Comparison of ENCODE assay signal across 2 cellular contexts in genomic region chr2:234690569-234691225, GRCh38.
TF ChIP-seq lines count a peak whose summit lies in the region.

No MANE protein-coding gene starts in this region.

TF ChIP-seq in endothelial cell of umbilical vein, 7 proteins besides CTCF, POLR2A, EP300 and RAD21:
- TF ChIP-seq POLR2AphosphoS5 (IDR thresholded peaks at IDR 0.05; ENCODE audit: insufficient read depth, low read depth, low read length), result peak; percentile 42
- no peak for TF ChIP-seq MYC (IDR thresholded peaks at IDR 0.05; ENCODE audit: low read depth, low read length)
- no peak for TF ChIP-seq FOS (IDR thresholded peaks at IDR 0.05; ENCODE audit: borderline replicate concordance, insufficient read depth, low read length)
- TF ChIP-seq MAX (IDR thresholded peaks at IDR 0.05; ENCODE audit: insufficient read depth, insufficient read length), result no peak
- TF ChIP-seq JUN (IDR thresholded peaks at IDR 0.05; ENCODE audit: borderline replicate concordance, insufficient read depth, insufficient read length, low read depth), result peak; percentile 42
- TF ChIP-seq GATA2 (IDR thresholded peaks at IDR 0.05; ENCODE audit: insufficient read depth, insufficient read length, low read depth, low read length), result no peak
- no peak for TF ChIP-seq EZH2 (IDR thresholded peaks at IDR 0.05; ENCODE audit: borderline replicate concordance, low read depth, low read length, severe bottlenecking)
TF ChIP-seq in endothelial cell of umbilical vein: peak in this region for 2.

TF ChIP-seq in GM23338, 12 proteins besides CTCF, POLR2A, EP300 and RAD21:
- no peak for TF ChIP-seq EZH2phosphoT487 (IDR thresholded peaks at IDR 0.05; ENCODE audit: unreplicated experiment)
- no peak for TF ChIP-seq ZNF462 (CRISPR knock-in tag; IDR thresholded peaks at IDR 0.05)
- TF ChIP-seq EZH2 (IDR thresholded peaks at IDR 0.05; ENCODE audit: low read depth, unreplicated experiment), result no peak
- TF ChIP-seq CREB1 (CRISPR knock-in tag; IDR thresholded peaks at IDR 0.05; ENCODE audit: low read depth), result no peak
- no peak for TF ChIP-seq NANOG (IDR thresholded peaks at IDR 0.05; ENCODE audit: borderline replicate concordance)
- TF ChIP-seq POLR2AphosphoS5 (IDR thresholded peaks at IDR 0.05; ENCODE audit: low read depth), result no peak
- no peak for TF ChIP-seq ZNF114 (CRISPR knock-in tag; IDR thresholded peaks at IDR 0.05)
- TF ChIP-seq STAT1 (IDR thresholded peaks at IDR 0.05; ENCODE audit: unreplicated experiment), result no peak
